Comparison of ENCODE assay signal across 18 cellular contexts in the genomic region with DNA sequence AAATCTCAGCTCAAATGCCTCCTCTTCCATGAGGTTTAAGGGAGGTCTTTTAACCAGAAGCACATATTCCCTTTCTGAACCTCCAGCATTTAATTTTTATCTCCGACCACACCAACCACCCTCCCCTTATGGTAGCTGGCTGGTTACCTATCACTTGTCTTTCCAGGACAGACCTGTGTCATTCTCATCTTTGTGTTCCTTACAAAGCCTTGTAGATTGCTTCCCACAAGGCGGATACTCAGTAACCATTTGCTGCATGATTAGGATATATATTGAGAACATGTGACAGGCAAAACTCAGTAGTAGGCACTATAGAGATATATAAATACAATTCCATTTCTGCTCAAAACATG.
"Had no signal": no experiment of that assay in that cellular context is flagged by ENCODE, and none has a peak within 500 bp of the region (broad histone marks: within the 10 kb centered on the region; RNA-seq: fewer than 3 reads in every experiment).

No MANE protein-coding gene starts in this region.

- H3K4me3 ChIP-seq: body of pancreas, lung, neural progenitor cell, tibial nerve had no signal

- H3K36me3 Mint-ChIP-seq: activated naive CD4-positive, alpha-beta T cell treated with anti-CD3 and anti-CD28 coated beads, Interleukin-2, amount 50 U/mL, for 72 hours; naive B cell; neural progenitor cell; stimulated activated naive B cell treated with anti-CD40 and anti-IgM and Interleukin-4, amounts not matched to agents 10 μg/mL and 1 μg/mL and 100 μg/mL, for 72 hours had no signal

- H3K4me2 ChIP-seq: neural progenitor cell had no signal

- H3K27me3 ChIP-seq: body of pancreas, neural progenitor cell, tibial nerve had no signal

- ATAC-seq: activated CD8-positive, alpha-beta T cell treated with anti-CD3 and anti-CD28 coated beads, Interleukin-2, amount 10 ng/mL, durations not matched to agents 7 days and 5 days; activated naive CD4-positive, alpha-beta T cell treated with anti-CD3 and anti-CD28 coated beads, Interleukin-2, amount 50 U/mL, for 72 hours; body of pancreas; stimulated activated naive B cell treated with anti-CD40 and anti-IgM and Interleukin-4, amounts not matched to agents 10 μg/mL and 1 μg/mL and 100 μg/mL, for 72 hours had no signal

- H3K36me3 ChIP-seq: neural progenitor cell, tibial nerve had no signal

- H3K4me3 Mint-ChIP-seq: activated B cell treated with CpG ODN at 0.5 μM for 24 hours; activated CD4-positive, alpha-beta T cell treated with anti-CD3 and anti-CD28 coated beads, Interleukin-2, amount 10 ng/mL, durations not matched to agents 24 days and 14 days; activated CD8-positive, alpha-beta T cell treated with anti-CD3 and anti-CD28 coated beads, Interleukin-2, amount 10 ng/mL, durations not matched to agents 7 days and 5 days; naive B cell; neural progenitor cell; stimulated activated naive B cell treated with anti-CD40 and anti-IgM and Interleukin-4, amounts not matched to agents 10 μg/mL and 1 μg/mL and 100 μg/mL, for 72 hours; T-helper 2 cell treated with Interferon-gamma antibody and Interleukin-4, amounts not matched to agents 5 μg/mL and 100 μg/mL, for 36 hours had no signal

- H2AFZ ChIP-seq: neural progenitor cell, parathyroid adenoma had no signal

- H3K79me2 ChIP-seq: parathyroid adenoma had no signal

- H3K4me1 Mint-ChIP-seq: activated B cell treated with CpG ODN at 0.5 μM for 24 hours; activated CD4-positive, alpha-beta T cell treated with anti-CD3 and anti-CD28 coated beads, Interleukin-2, amount 10 ng/mL, durations not matched to agents 24 days and 14 days; naive B cell; stimulated activated naive B cell treated with anti-CD40 and anti-IgM and Interleukin-4, amounts not matched to agents 10 μg/mL and 1 μg/mL and 100 μg/mL, for 72 hours had no signal

- H3K9me3 ChIP-seq: body of pancreas, tibial nerve had no signal

- DNase-seq: activated B cell treated with CpG ODN at 0.5 μM for 24 hours; activated CD4-positive, alpha-beta T cell treated with anti-CD3 and anti-CD28 coated beads, Interleukin-2, amount 10 ng/mL, durations not matched to agents 24 days and 14 days; activated CD8-positive, alpha-beta memory T cell treated with anti-CD3 and anti-CD28 coated beads, Interleukin-2, amount 50 U/mL, for 4 hours; activated CD8-positive, alpha-beta T cell treated with anti-CD3 and anti-CD28 coated beads, Interleukin-2, amount 10 ng/mL, durations not matched to agents 7 days and 5 days; activated effector memory CD4-positive, alpha-beta T cell treated with anti-CD3 and anti-CD28 coated beads, Interleukin-2, amount 50 U/mL, for 16 hours; activated T-cell treated with anti-CD3 and anti-CD28 coated beads, Interleukin-2, amount 50 U/mL, for 48 hours; amygdala; body of pancreas; effector memory CD4-positive, alpha-beta T cell; naive B cell; stimulated activated CD4-positive, alpha-beta T cell treated with anti-CD3 and anti-CD28 coated beads, Interleukin-2, amount 100 ng/mL, for 48 hours; stimulated activated naive B cell treated with anti-CD40 and anti-IgM and Interleukin-4, amounts not matched to agents 10 μg/mL and 1 μg/mL and 100 μg/mL, for 72 hours had no signal

- H3K9ac ChIP-seq: neural progenitor cell, parathyroid adenoma had no signal

- H3K27ac Mint-ChIP-seq: activated B cell treated with CpG ODN at 0.5 μM for 24 hours; activated CD4-positive, alpha-beta T cell treated with anti-CD3 and anti-CD28 coated beads, Interleukin-2, amount 10 ng/mL, durations not matched to agents 24 days and 14 days; activated CD8-positive, alpha-beta T cell treated with anti-CD3 and anti-CD28 coated beads, Interleukin-2, amount 10 ng/mL, durations not matched to agents 7 days and 5 days; activated naive CD4-positive, alpha-beta T cell treated with anti-CD3 and anti-CD28 coated beads, Interleukin-2, amount 50 U/mL, for 72 hours; naive B cell; stimulated activated naive B cell treated with anti-CD40 and anti-IgM and Interleukin-4, amounts not matched to agents 10 μg/mL and 1 μg/mL and 100 μg/mL, for 72 hours; T-helper 2 cell treated with Interferon-gamma antibody and Interleukin-4, amounts not matched to agents 5 μg/mL and 100 μg/mL, for 36 hours had no signal

- H3K27ac ChIP-seq: neural progenitor cell, parathyroid adenoma had no signal

- H3K4me1 ChIP-seq: neural progenitor cell, parathyroid adenoma had no signal

- H3K9me3 Mint-ChIP-seq: activated B cell treated with CpG ODN at 0.5 μM for 24 hours; activated CD4-positive, alpha-beta T cell treated with anti-CD3 and anti-CD28 coated beads, Interleukin-2, amount 10 ng/mL, durations not matched to agents 24 days and 14 days; activated naive CD4-positive, alpha-beta T cell treated with anti-CD3 and anti-CD28 coated beads, Interleukin-2, amount 50 U/mL, for 72 hours; neural progenitor cell; T-helper 2 cell treated with Interferon-gamma antibody and Interleukin-4, amounts not matched to agents 5 μg/mL and 100 μg/mL, for 36 hours had no signal
